In genomic region chr6:154460306-154461071, GRCh38 we compare ENCODE assay signal across 14 cellular contexts. TPM values are rescaled to one million over a fixed set of nuclear protein-coding genes. Genes with fewer than 3 reads are reported as not detected.
DNase-seq lines count a peak whose midpoint lies in the region; ATAC-seq, FAIRE-seq and TF ChIP-seq lines count a peak whose summit lies in the region.
"Had no signal": no experiment of that assay in that cellular context is flagged by ENCODE, and none has a peak within 500 bp of the region (broad histone marks: within the 10 kb centered on the region; RNA-seq: fewer than 3 reads in every experiment).

No MANE protein-coding gene starts in this region.

- POLR2A ChIA-PET in K562 (lab: Yijun Ruan, JAX) = interaction anchor here (1.2 kb wide), 1 partner anchor 18 kb away, joined by 3 read pairs; no protein-coding TSS in a partner anchor

- H4K20me1 ChIP-seq in K562 (replicated peaks; ENCODE audit: control insufficient read depth, insufficient read depth, low read length) = peaks cover 10% of the 10 kb centered on the region; the same call in 1 of the 2 replicates

- H3K27ac Mint-ChIP-seq in activated naive CD4-positive, alpha-beta T cell treated with anti-CD3 and anti-CD28 coated beads, Interleukin-2, amount 50 U/mL, for 72 hours = no peak overlapping the region

- BruUV-seq in K562 (replicated peaks; lab: Mats Ljungman, UMichigan) = no TSS peak

- no peak for TF ChIP-seq EP300 in K562 (IDR thresholded peaks at IDR 0.05; ENCODE audit: low read length)

- WGBS in K562 (ENCODE audit: insufficient coverage, low coverage, missing lambda C conversion rate) = 77% methylated on average over 13 of the region's 13 CpGs

- FAIRE-seq in K562 (lab: Jason Lieb, UNC) = no peak
- peak; percentile 52 for FAIRE-seq in urothelium cell line (lab: Jason Lieb, UNC)
- FAIRE-seq: GM12892 had no signal

- DNase-seq in HuH-7 (ENCODE audit: low spot score) = peak; percentile 36
- no peak for DNase-seq in K562 (ENCODE audit: extremely low read depth in 1 of 4, low spot score in 3 of 4)
- peak; percentile 42 for DNase-seq in left kidney (ENCODE audit: low read depth, low spot score)
- DNase-seq in urothelium cell line (ENCODE audit: low spot score) = peak; percentile 56
- no peak for DNase-seq in activated naive CD4-positive, alpha-beta T cell treated with anti-CD3 and anti-CD28 coated beads, Interleukin-2, amount 50 U/mL, for 72 hours (ENCODE audit: low spot score in 2 of 2)
- DNase-seq in HAP-1 (ENCODE audit: low spot score in 2 of 2) = no peak
- no peak for DNase-seq in KG1 (lab: John Stamatoyannopoulos, UW)
- DNase-seq: activated CD4-positive, alpha-beta T cell treated with anti-CD3 and anti-CD28 coated beads, Interleukin-2, amount 50 U/mL, for 4 hours; activated gamma-delta T cell; colonic mucosa; OCI-M1; T-helper 1 cell had no signal

- H3K9me1 ChIP-seq in K562 (ENCODE audit: control insufficient read depth, insufficient read depth, low read length) = no peaks in the 10 kb centered on the region

- H3K4me3 ChIP-seq in K562 (no peak overlapping the region), HAP-1 (no peak overlapping the region)
- H3K4me3 ChIP-seq: colonic mucosa had no signal

- H2AFZ ChIP-seq in K562 (ENCODE audit: low read depth, low read length) = no peak overlapping the region
- H2AFZ ChIP-seq: parathyroid adenoma had no signal

- 0 out of 3 replicates have a peak, but pooled peaks have one; percentile 7 for ATAC-seq in K562
- no peak for ATAC-seq in activated naive CD4-positive, alpha-beta T cell treated with anti-CD3 and anti-CD28 coated beads, Interleukin-2, amount 50 U/mL, for 72 hours

- no peak for TF ChIP-seq CTCF in K562 (IDR thresholded peaks at IDR 0.05 in 2 of 3, conservative IDR thresholded peaks at IDR 0.05 in 1 of 3; ENCODE audit: insufficient read depth in 2 of 3, low read depth in 1 of 3, low read length in 3 of 3)

- no peak overlapping the region for H3K27ac ChIP-seq in K562 (ENCODE audit: extremely low read depth, low read depth, low read length)
- H3K27ac ChIP-seq: colonic mucosa, parathyroid adenoma had no signal

- H3K9me3 Mint-ChIP-seq in activated naive CD4-positive, alpha-beta T cell treated with anti-CD3 and anti-CD28 coated beads, Interleukin-2, amount 50 U/mL, for 72 hours = no peaks in the 10 kb centered on the region

- H3K9me3 ChIP-seq in K562 (replicated peaks; ENCODE audit: control insufficient read depth, insufficient read depth, low read depth, low read length) (no peaks in the 10 kb centered on the region), HAP-1 (no peaks in the 10 kb centered on the region)
- H3K9me3 ChIP-seq: colonic mucosa had no signal

- H3K36me3 ChIP-seq in K562 (ENCODE audit: control insufficient read depth, insufficient read depth, low read length) = no peaks in the 10 kb centered on the region
- no peaks in the 10 kb centered on the region for H3K36me3 ChIP-seq in HAP-1 (replicated peaks)
- H3K36me3 ChIP-seq: colonic mucosa had no signal

- CTCF ChIA-PET in K562 (lab: Yijun Ruan, JAX; ENCODE audit: low intra/inter-chr PET ratio) = interaction anchor here (0.6 kb wide), 1 partner anchor 1205 kb away, joined by 3 read pairs; no protein-coding TSS in a partner anchor

- H3K27me3 ChIP-seq in K562 (ENCODE audit: control insufficient read depth in 2 of 2, insufficient read depth in 2 of 2, low read length in 2 of 2) = no peaks in the 10 kb centered on the region
- no peaks in the 10 kb centered on the region for H3K27me3 ChIP-seq in HAP-1 (ENCODE audit: low read depth)
- H3K27me3 ChIP-seq: colonic mucosa had no signal

- in situ Hi-C loops in K562 (cut with MboI) = no loop called here
- in situ Hi-C loops in HAP-1 (cut with MboI; ENCODE audit: low sequenced_read_pairs) = no loop called here

- peaks cover 46% of the 10 kb centered on the region for H3K79me2 ChIP-seq in K562 (ENCODE audit: control insufficient read depth, insufficient read depth, low read length)
- H3K79me2 ChIP-seq: parathyroid adenoma had no signal

- no peak for TF ChIP-seq RAD21 in K562 (CRISPR knock-in tag; conservative IDR thresholded peaks at IDR 0.05 in 1 of 2, IDR thresholded peaks at IDR 0.05 in 1 of 2)

- H3K4me1 ChIP-seq in K562 (replicated peaks in 1 of 2; ENCODE audit: control insufficient read depth in 2 of 2, insufficient read depth in 2 of 2, low read length in 2 of 2) (peaks cover 7% of the 10 kb centered on the region in 2 experiments; a peak in 3 of 5 replicates), HAP-1 (peaks cover 42% of the 10 kb centered on the region)
- H3K4me1 ChIP-seq: colonic mucosa, parathyroid adenoma had no signal

- H3K36me3 Mint-ChIP-seq in activated naive CD4-positive, alpha-beta T cell treated with anti-CD3 and anti-CD28 coated beads, Interleukin-2, amount 50 U/mL, for 72 hours = no peaks in the 10 kb centered on the region

- intact Hi-C loops in K562 (cut with micrococcal nuclease) = no loop called here

- no peak for TF ChIP-seq POLR2A in K562 (conservative IDR thresholded peaks at IDR 0.05)

- no peak overlapping the region; a peak in 1 of 4 replicates for H3K9ac ChIP-seq in K562 (ENCODE audit: insufficient read depth in 1 of 2, low read depth in 2 of 2, low read length in 2 of 2)
- H3K9ac ChIP-seq: parathyroid adenoma had no signal

- no peak overlapping the region for H3K4me2 ChIP-seq in K562 (ENCODE audit: insufficient read depth, low read length)

TF ChIP-seq in K562, 482 proteins besides CTCF, POLR2A, EP300 and RAD21:
- no peak for TF ChIP-seq NCOR1 (IDR thresholded peaks at IDR 0.05)
- TF ChIP-seq EP400 (IDR thresholded peaks at IDR 0.05) = no peak
- no peak for TF ChIP-seq MAFF (IDR thresholded peaks at IDR 0.05; ENCODE audit: low read length)
- TF ChIP-seq USF1 (CRISPR knock-in tag; IDR thresholded peaks at IDR 0.05) = no peak
- no peak for TF ChIP-seq ZNF212 (CRISPR knock-in tag; IDR thresholded peaks at IDR 0.05)
- TF ChIP-seq CCNT2 (IDR thresholded peaks at IDR 0.05; ENCODE audit: borderline replicate concordance, extremely low read depth, insufficient read length, low read depth, low read length) = no peak
- TF ChIP-seq ZNF184 (CRISPR knock-in tag; IDR thresholded peaks at IDR 0.05) = no peak
- TF ChIP-seq ZNF512 (tag; IDR thresholded peaks at IDR 0.05) = no peak
- TF ChIP-seq DLX4 (CRISPR knock-in tag; IDR thresholded peaks at IDR 0.05) = no peak

RNA-seq across cellular contexts. Expression of gene CNKSR3, which starts 50.0 kb away (rescaled TPM):
- total RNA-seq in K562 (2011; cell fraction: chromatin; rRNA removed; ENCODE audit: low replicate concordance) = 10.5 and 14.3 TPM in 2 replicates
- 4.2 and 4.6 TPM in 2 replicates for total RNA-seq in K562 (2011; cell fraction: nucleolus; rRNA removed)
- total RNA-seq in K562 (2011; cell fraction: nucleoplasm; rRNA removed) = 7.0 and 15.1 TPM in 2 replicates
- 6.7 and 11.6 TPM in 2 replicates for total RNA-seq in K562 (2014; rRNA removed)
- total RNA-seq in K562 (2014; rRNA removed; fragmentation: Illumina TruSeq; extraction: Trizol) = 19.4 and 20.6 TPM in 2 replicates
- total RNA-seq in K562 (2015; rRNA removed; fragmentation: Illumina TruSeq; extraction: Trizol) = 17.4 and 18.6 TPM in 2 replicates
- 25.7 and 27.9 TPM in 2 replicates for total RNA-seq in K562 (2021)
- 7.1 and 8.1 TPM in 2 replicates for polyA plus RNA-seq in K562 (2011; rRNA removed)
- 4.9 and 5.0 TPM in 2 replicates for polyA plus RNA-seq in K562 (2011; cell fraction: cytosol; rRNA removed)
- 5.8 and 8.4 TPM in 2 replicates for polyA plus RNA-seq in K562 (2011; cell fraction: nucleus; rRNA removed)
- polyA plus RNA-seq in K562 (2012) = 5.2 and 13.5 TPM in 2 replicates
- polyA plus RNA-seq in K562 (2014; fragmentation: Illumina TruSeq; extraction: Trizol) = 24.2 and 29.6 TPM in 2 replicates
- 1 to 10 TPM; 4.5 to 5.3 TPM for polyA plus RNA-seq in K562 (2014; fragmentation: Nextera tagmentation; extraction: Ambion mirVana)
- 9.5 and 9.7 TPM in 2 replicates for polyA plus RNA-seq in K562 (2014; rRNA removed)
- 11.9 and 12.1 TPM in 2 replicates for polyA minus RNA-seq in K562 (2011; rRNA and poly(A)+ RNA removed)
- 5.2 and 6.2 TPM in 2 replicates for polyA minus RNA-seq in K562 (2011; cell fraction: cytosol; rRNA and poly(A)+ RNA removed)
- polyA minus RNA-seq in K562 (2011; cell fraction: nucleus; rRNA and poly(A)+ RNA removed) = 3.0 and 5.4 TPM in 2 replicates
- under 1 TPM in 1 of 2 donors, not detected in 1; 0.78 TPM for total RNA-seq in activated naive CD4-positive, alpha-beta T cell treated with anti-CD3 and anti-CD28 coated beads, Interleukin-2, amount 50 U/mL, for 72 hours

Comparison
In these comparisons a context has a peak if more than half of its experiments do, and no peak if none do; other contexts are left out.
1. DNase-seq: peak in HuH-7 (single experiment), left kidney (single experiment) and urothelium cell line (single experiment); none in K562 (0 of 4), activated naive CD4-positive, alpha-beta T cell treated with anti-CD3 and anti-CD28 coated beads, Interleukin-2, amount 50 U/mL, for 72 hours (0 of 2), HAP-1 (0 of 2) and KG1 (single experiment).